Comparison of ENCODE assay signal across 25 cellular contexts in the genomic region with DNA sequence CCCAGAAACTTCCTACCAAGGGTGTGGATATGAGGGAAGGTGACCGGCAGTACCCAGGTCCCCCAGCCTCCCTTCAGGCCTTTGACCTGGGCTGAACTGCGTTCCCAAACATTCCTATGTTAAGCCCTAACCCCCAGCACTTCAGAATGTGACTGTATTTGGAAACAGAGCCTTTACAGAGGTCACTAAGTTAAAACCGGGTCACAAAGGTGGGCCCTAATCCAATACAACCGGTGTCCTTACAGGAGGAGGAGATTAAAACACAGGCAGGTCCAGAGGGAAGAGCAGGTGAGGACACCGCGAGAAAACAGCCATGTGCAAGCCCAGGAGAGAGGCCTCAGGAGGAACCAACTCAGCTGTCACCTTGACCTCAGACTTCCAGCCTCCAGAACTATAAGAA. TPM values are rescaled to one million over a fixed set of nuclear protein-coding genes. Genes with fewer than 3 reads are reported as not detected.
"Had no signal": no experiment of that assay in that cellular context is flagged by ENCODE, and none has a peak within 500 bp of the region (broad histone marks: within the 10 kb centered on the region; RNA-seq: fewer than 3 reads in every experiment).

No MANE protein-coding gene starts in this region.

- H3K4me3 ChIP-seq: dorsolateral prefrontal cortex, gastrocnemius medialis, heart right ventricle, left lung, lung, pancreas, sigmoid colon, stomach, thyroid gland, vagina had no signal

- H3K27ac ChIP-seq: dorsolateral prefrontal cortex, epithelial cell of prostate, gastrocnemius medialis, heart right ventricle, left lung, neutrophil, pancreas, sigmoid colon, stomach, thyroid gland, vagina had no signal

- H3K36me3 ChIP-seq: gastrocnemius medialis, sigmoid colon, thyroid gland, vagina had no signal

- DNase-seq: dorsolateral prefrontal cortex; effector CD4-positive, alpha-beta T cell; foreskin fibroblast; gastrocnemius medialis; heart right ventricle; hippocampal formation; immature natural killer cell; left lung; natural killer cell; retina; sigmoid colon; stimulated activated CD4-positive, alpha-beta T cell treated with anti-CD3 and anti-CD28 coated beads, Interleukin-2, amount 100 ng/mL, for 24 hours; stimulated activated CD4-positive, alpha-beta T cell treated with anti-CD3 and anti-CD28 coated beads, Interleukin-4, amount 100 ng/mL, for 24 hours; stimulated activated naive CD4-positive, alpha-beta T cell treated with Interleukin-2 at 50 U/mL for 16 hours; stomach; thyroid gland; trophoblast cell had no signal

- H3K4me1 ChIP-seq: thyroid gland, vagina had no signal

- H3K27me3 ChIP-seq: dorsolateral prefrontal cortex, gastrocnemius medialis, heart right ventricle, left lung, neutrophil, pancreas, sigmoid colon, stomach, thyroid gland, vagina had no signal

- H3K9me3 ChIP-seq: gastrocnemius medialis, heart right ventricle, left lung, neutrophil, pancreas, sigmoid colon, stomach, thyroid gland, vagina had no signal

- ATAC-seq: esophagus mucosa, gastrocnemius medialis, left lung, natural killer cell had no signal

- FAIRE-seq: colon, keratinocyte, pancreas had no signal

RNA-seq across cellular contexts. Expression of gene GRB10, which starts 28.0 kb away (rescaled TPM):
- polyA plus RNA-seq: immature natural killer cell had no signal
